8 cellular contexts compared by ENCODE assay signal in the genomic region with DNA sequence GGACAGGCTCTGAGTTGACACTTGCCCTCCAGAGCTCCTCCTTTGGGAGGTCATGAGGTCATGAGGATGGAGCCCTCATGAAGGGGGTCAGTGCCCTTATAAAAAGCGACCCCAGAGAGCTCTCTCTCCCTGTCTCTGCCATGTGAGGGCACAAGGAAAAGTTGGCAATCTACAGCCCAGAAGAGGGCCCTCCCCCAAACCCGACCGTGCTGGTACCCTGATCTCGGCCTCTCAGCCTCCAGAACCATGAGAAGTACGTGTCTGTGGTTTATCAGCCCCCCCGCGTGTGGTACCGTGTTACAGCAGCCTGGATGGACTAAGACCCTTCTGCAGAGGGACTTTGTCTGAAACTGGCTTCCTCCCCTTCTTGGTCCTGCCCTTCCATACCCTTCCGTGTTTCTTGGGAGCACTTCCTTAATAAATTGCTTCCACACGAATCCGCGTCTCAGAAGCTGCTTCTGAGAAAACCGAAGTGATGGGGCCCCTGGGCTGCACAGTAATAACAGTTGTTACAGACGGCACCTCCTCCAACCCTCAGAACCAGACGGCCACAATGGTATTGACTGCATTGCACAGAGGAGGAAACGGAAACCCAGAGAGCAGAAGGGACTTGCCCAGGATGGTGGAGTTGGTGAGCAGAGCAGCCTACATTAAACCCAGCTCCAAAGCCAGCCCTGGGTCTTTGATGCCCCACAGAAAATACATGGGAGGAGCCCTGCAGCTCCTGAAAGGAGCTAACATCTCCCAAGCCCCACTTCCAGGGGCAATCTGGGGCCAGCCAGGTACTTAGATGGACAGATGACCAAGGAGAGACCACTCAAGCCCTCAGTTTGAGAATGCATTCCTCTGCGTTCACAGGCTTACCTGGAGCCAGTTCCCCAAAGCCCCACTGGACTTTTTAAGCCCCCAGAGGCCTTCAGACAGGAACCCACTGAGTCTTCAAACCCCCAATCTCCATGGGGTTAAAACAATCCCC.
A peak's percentile ranks its signal among the peaks of the same experiment; 100 is the strongest.
DNase-seq lines count a peak whose midpoint lies in the region; ATAC-seq and TF ChIP-seq lines count a peak whose summit lies in the region.

No MANE protein-coding gene starts in this region.

- 65 to 71% methylated on average over 17 of the region's 17 CpGs for WGBS in esophagus, 2 donors

- no peaks in the 10 kb centered on the region for H3K27me3 ChIP-seq in left ventricle myocardium inferior (ENCODE audit: low read depth)
- no peaks in the 10 kb centered on the region for H3K27me3 ChIP-seq in esophagus (ENCODE audit: control insufficient read depth in 1 of 2, insufficient read depth in 2 of 2, low read length in 2 of 2)

- intact Hi-C loops in left cardiac atrium (cut with DNase I) (no loop called here), left ventricle myocardium inferior (cut with micrococcal nuclease) (no loop called here)

- H3K4me1 ChIP-seq in left ventricle myocardium inferior, result peaks cover 22% of the 10 kb centered on the region
- peaks cover 0 to 3% of the 10 kb centered on the region in 2 donors for H3K4me1 ChIP-seq in esophagus (ENCODE audit: control insufficient read depth in 2 of 2, insufficient read depth in 2 of 2, low read length in 1 of 2)

- ATAC-seq in left cardiac atrium (peak; percentile 38 to 45), HG03442 (IDR thresholded peaks at IDR 0.05; ENCODE audit: unreplicated experiment) (peak; percentile 63)
- ATAC-seq in stimulated activated effector memory CD8-positive, alpha-beta T cell treated with anti-CD3 and anti-CD28 coated beads, Interleukin-12 subunit alpha, Interleukin-12 subunit beta, amount 100 ng/mL, for 72 hours, result peak; percentile 90

- TF ChIP-seq CTCF in left ventricle myocardium inferior (IDR thresholded peaks at IDR 0.05; ENCODE audit: borderline replicate concordance), result no peak

- peak overlapping the region; percentile 85 for H3K4me3 Mint-ChIP-seq in stimulated activated effector memory CD8-positive, alpha-beta T cell treated with anti-CD3 and anti-CD28 coated beads, Interleukin-12 subunit alpha, Interleukin-12 subunit beta, amount 100 ng/mL, for 72 hours

- H3K36me3 ChIP-seq in left ventricle myocardium inferior, result no peaks in the 10 kb centered on the region
- no peaks in the 10 kb centered on the region for H3K36me3 ChIP-seq in esophagus (ENCODE audit: control insufficient read depth in 2 of 2, insufficient read depth in 2 of 2, low read length in 1 of 2)

- H3K9me3 ChIP-seq in left ventricle myocardium inferior (replicated peaks), result no peaks in the 10 kb centered on the region
- H3K9me3 ChIP-seq in esophagus (ENCODE audit: control insufficient read depth in 2 of 2, insufficient read depth in 1 of 2, low read depth in 1 of 2, low read length in 1 of 2), result no peaks in the 10 kb centered on the region

- H3K36me3 Mint-ChIP-seq in stimulated activated effector memory CD8-positive, alpha-beta T cell treated with anti-CD3 and anti-CD28 coated beads, Interleukin-12 subunit alpha, Interleukin-12 subunit beta, amount 100 ng/mL, for 72 hours, result peaks cover 52% of the 10 kb centered on the region

- no peaks in the 10 kb centered on the region for H3K9me3 Mint-ChIP-seq in stimulated activated effector memory CD8-positive, alpha-beta T cell treated with anti-CD3 and anti-CD28 coated beads, Interleukin-12 subunit alpha, Interleukin-12 subunit beta, amount 100 ng/mL, for 72 hours

- peaks cover 44% of the 10 kb centered on the region for H3K4me1 Mint-ChIP-seq in stimulated activated effector memory CD8-positive, alpha-beta T cell treated with anti-CD3 and anti-CD28 coated beads, Interleukin-12 subunit alpha, Interleukin-12 subunit beta, amount 100 ng/mL, for 72 hours

- DNase-seq in left cardiac atrium (no peak), left ventricle myocardium inferior (no peak), NCI-H1048 (lab: John Stamatoyannopoulos, UW) (no peak), HuH-7 (ENCODE audit: low spot score) (no peak)
- peak; percentile 68 for DNase-seq in activated CD4-positive, CD25-positive, alpha-beta regulatory T cell treated with anti-CD3 and anti-CD28 coated beads, Interleukin-2, amount 50 U/mL, for 72 hours
- DNase-seq in stimulated activated effector memory CD8-positive, alpha-beta T cell treated with anti-CD3 and anti-CD28 coated beads, Interleukin-12 subunit alpha, Interleukin-12 subunit beta, amount 100 ng/mL, for 72 hours (ENCODE audit: low spot score in 2 of 2), result peak; percentile 41 to 81

- peak overlapping the region; percentile 98 for H3K27ac Mint-ChIP-seq in stimulated activated effector memory CD8-positive, alpha-beta T cell treated with anti-CD3 and anti-CD28 coated beads, Interleukin-12 subunit alpha, Interleukin-12 subunit beta, amount 100 ng/mL, for 72 hours

- H3K27ac ChIP-seq in left ventricle myocardium inferior (replicated peaks) (no peak overlapping the region), esophagus (ENCODE audit: low read depth in 2 of 2, low read length in 1 of 2) (peak overlapping the region; percentile 45 to 49)

- H3K4me3 ChIP-seq in left ventricle myocardium inferior (no peak overlapping the region), esophagus (ENCODE audit: low read depth in 1 of 2, low read length in 2 of 2) (no peak overlapping the region)

Comparison
In these comparisons a context has a peak if more than half of its experiments do, and no peak if none do; other contexts are left out.
1. DNase-seq: peak in activated CD4-positive, CD25-positive, alpha-beta regulatory T cell treated with anti-CD3 and anti-CD28 coated beads, Interleukin-2, amount 50 U/mL, for 72 hours (single experiment) and stimulated activated effector memory CD8-positive, alpha-beta T cell treated with anti-CD3 and anti-CD28 coated beads, Interleukin-12 subunit alpha, Interleukin-12 subunit beta, amount 100 ng/mL, for 72 hours (2 of 2); none in left cardiac atrium (single experiment), left ventricle myocardium inferior (single experiment), NCI-H1048 (single experiment) and HuH-7 (single experiment).
2. Peak in every context shown above with its lines, with median percentiles within 50 percentile points of each other: ATAC-seq.